Comparison of ENCODE assay signal across 20 cellular contexts in the genomic region with DNA sequence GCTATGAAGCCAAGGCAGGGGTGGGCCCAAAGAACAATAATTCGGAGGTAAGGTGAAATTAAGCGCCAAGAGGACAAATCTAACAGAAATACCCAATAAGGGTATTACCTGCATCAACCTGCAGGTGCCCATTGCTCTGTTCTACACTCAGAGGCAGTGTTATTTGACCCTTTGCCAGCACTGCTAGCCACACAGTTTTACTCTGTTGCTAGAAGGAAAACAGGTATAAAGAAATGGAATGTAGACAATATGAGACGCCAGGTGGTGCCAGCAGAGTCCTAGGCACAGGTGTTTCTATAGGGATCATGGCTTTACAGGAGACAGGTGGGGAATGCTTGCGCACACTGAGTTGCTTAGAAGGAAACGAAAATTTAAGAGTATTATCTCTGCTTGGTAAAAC.
"Had no signal": no experiment of that assay in that cellular context is flagged by ENCODE, and none has a peak within 500 bp of the region (broad histone marks: within the 10 kb centered on the region; RNA-seq: fewer than 3 reads in every experiment).

No MANE protein-coding gene starts in this region.

- H3K27me3 Mint-ChIP-seq: dendritic cell treated with granulocyte-macrophage colony-stimulating factor and Interleukin-4, amounts not matched to agents 40 ng/mL and 50 ng/mL, for 4 days; effector memory CD8-positive, alpha-beta T cell; memory B cell; naive thymus-derived CD4-positive, alpha-beta T cell had no signal

- H3K4me1 ChIP-seq: colonic mucosa, esophagus muscularis mucosa, foreskin keratinocyte, gastroesophageal sphincter, heart left ventricle, left lung had no signal

- ATAC-seq: effector memory CD8-positive, alpha-beta T cell; foreskin keratinocyte; gastroesophageal sphincter; heart left ventricle; left cardiac atrium; left lung; left ventricle myocardium superior; naive thymus-derived CD4-positive, alpha-beta T cell had no signal

- H3K27ac Mint-ChIP-seq: dendritic cell treated with granulocyte-macrophage colony-stimulating factor and Interleukin-4, amounts not matched to agents 40 ng/mL and 50 ng/mL, for 4 days; effector memory CD8-positive, alpha-beta T cell; memory B cell; naive thymus-derived CD4-positive, alpha-beta T cell had no signal

- H3K4me2 ChIP-seq: hepatocyte had no signal

- H3K27me3 ChIP-seq: colonic mucosa, esophagus muscularis mucosa, foreskin keratinocyte, gastroesophageal sphincter, heart left ventricle, hepatocyte, left lung had no signal

- H3K36me3 ChIP-seq: colonic mucosa, esophagus muscularis mucosa, gastroesophageal sphincter, heart left ventricle, left lung had no signal

- H3K9me3 ChIP-seq: colonic mucosa, esophagus muscularis mucosa, gastroesophageal sphincter, heart left ventricle, left lung had no signal

- H3K27ac ChIP-seq: colonic mucosa, esophagus muscularis mucosa, foreskin keratinocyte, gastroesophageal sphincter, heart left ventricle, hepatocyte, left lung had no signal

- H3K4me3 ChIP-seq: colonic mucosa, esophagus muscularis mucosa, gastroesophageal sphincter, heart left ventricle, hepatocyte, left lung, lung had no signal

- H3K4me3 Mint-ChIP-seq: dendritic cell treated with granulocyte-macrophage colony-stimulating factor and Interleukin-4, amounts not matched to agents 40 ng/mL and 50 ng/mL, for 4 days; effector memory CD8-positive, alpha-beta T cell; memory B cell; naive thymus-derived CD4-positive, alpha-beta T cell had no signal

- DNase-seq: colonic mucosa; cortex of kidney; effector CD8-positive, alpha-beta T cell; effector memory CD8-positive, alpha-beta T cell; foreskin keratinocyte; heart left ventricle; hypothalamus; left cardiac atrium; left lung; left ventricle myocardium superior; mammary epithelial cell; mesendoderm; midbrain; naive thymus-derived CD4-positive, alpha-beta T cell had no signal

- H3K79me2 ChIP-seq: hepatocyte had no signal

- H3K36me3 Mint-ChIP-seq: memory B cell; naive thymus-derived CD4-positive, alpha-beta T cell had no signal

- H2AFZ ChIP-seq: hepatocyte had no signal

- H3K4me1 Mint-ChIP-seq: memory B cell; naive thymus-derived CD4-positive, alpha-beta T cell had no signal
